ENCODE assay signal across 18 cellular contexts in genomic region chr17:40425741-40426140, GRCh38. TPM values are rescaled to one million over a fixed set of nuclear protein-coding genes. Genes with fewer than 3 reads are reported as not detected.
DNase-seq lines count a peak whose midpoint lies in the region; ATAC-seq and TF ChIP-seq lines count a peak whose summit lies in the region.
"Had no signal": no experiment of that assay in that cellular context is flagged by ENCODE, and none has a peak within 500 bp of the region (broad histone marks: within the 10 kb centered on the region; RNA-seq: fewer than 3 reads in every experiment).

No MANE protein-coding gene starts in this region.

- H3K27me3 Mint-ChIP-seq in activated naive CD4-positive, alpha-beta T cell treated with anti-CD3 and anti-CD28 coated beads, Interleukin-2, amount 50 U/mL, for 24 hours: no peaks in the 10 kb centered on the region
- no peaks in the 10 kb centered on the region for H3K27me3 Mint-ChIP-seq in T-cell

- H3K27me3 ChIP-seq in upper lobe of right lung (no peaks in the 10 kb centered on the region), A673 (replicated peaks; ENCODE audit: insufficient read depth, low read depth, low read length, poor library complexity) (no peaks in the 10 kb centered on the region)
- H3K27me3 ChIP-seq: stomach, transverse colon had no signal

- no peak overlapping the region for H3K4me3 ChIP-seq in upper lobe of right lung
- H3K4me3 ChIP-seq in A673 (ENCODE audit: low read depth, low read length, poor library complexity, severe bottlenecking): no peak overlapping the region
- H3K4me3 ChIP-seq: HAP-1, prostate gland, stomach, transverse colon had no signal

- CTCF ChIA-PET in T-cell (lab: Charles Lee): interaction anchor here in 1 of 2 donors (0.7 kb wide), 1 partner anchor 122 kb away, joined by 3 read pairs; no protein-coding TSS in a partner anchor
- CTCF ChIA-PET in A673 (lab: Charles Lee): interaction anchor here (0.5 to 0.6 kb wide), 2 partner anchors 108 to 357 kb away, joined by 3 to 5 read pairs; partner anchors contain the start of gene KRT27

- TF ChIP-seq CTCF in upper lobe of right lung (IDR thresholded peaks at IDR 0.05) (no peak), A673 (conservative IDR thresholded peaks at IDR 0.05; ENCODE audit: low read depth, low read length) (no peak)

- no TSS peak for BruUV-seq in A673 (replicated peaks; lab: Mats Ljungman, UMichigan)

- H3K36me3 ChIP-seq in upper lobe of right lung: no peaks in the 10 kb centered on the region
- no peaks in the 10 kb centered on the region for H3K36me3 ChIP-seq in A673 (ENCODE audit: insufficient read depth, low read length, poor library complexity, severe bottlenecking)
- H3K36me3 ChIP-seq: HAP-1, prostate gland, stomach, transverse colon had no signal

- H3K4me3 Mint-ChIP-seq in activated naive CD4-positive, alpha-beta T cell treated with anti-CD3 and anti-CD28 coated beads, Interleukin-2, amount 50 U/mL, for 24 hours: no peak overlapping the region
- peak overlapping the region in 1 of 3 donors; percentile 25 for H3K4me3 Mint-ChIP-seq in T-cell
- H3K4me3 Mint-ChIP-seq: activated T-helper 1 cell treated with anti-CD3 and anti-CD28 coated beads, Interleukin-12 subunit alpha, Interleukin-12 subunit beta, Interleukin-2, Interleukin-4 antibody, amounts not matched to agents 30 ng/mL and 10 ng/mL and 1 ng/mL, durations not matched to agents 14 hours and 24 hours and 36 hours; natural killer cell treated with Interleukin-12 subunit alpha and Interleukin-12 subunit beta and Interleukin-15 and Interleukin-18, amount 100 ng/mL, for 72 hours had no signal

- peaks cover 33% of the 10 kb centered on the region for H3K4me1 Mint-ChIP-seq in activated naive CD4-positive, alpha-beta T cell treated with anti-CD3 and anti-CD28 coated beads, Interleukin-2, amount 50 U/mL, for 24 hours
- peaks cover 28 to 33% (median 28%) of the 10 kb centered on the region in 3 donors for H3K4me1 Mint-ChIP-seq in T-cell

- no peak overlapping the region for H3K27ac ChIP-seq in upper lobe of right lung
- no peak overlapping the region for H3K27ac ChIP-seq in A673 (ENCODE audit: low read depth, low read length, poor library complexity, severe bottlenecking)
- H3K27ac ChIP-seq: prostate gland, stomach, transverse colon had no signal

- POLR2A ChIA-PET in T-cell (lab: Charles Lee) (interaction anchor here in 1 of 2 donors (0.9 kb wide), 2 partner anchors 32 to 61 kb away, joined by 3 to 6 read pairs; no protein-coding TSS in a partner anchor), A673 (lab: Charles Lee; ENCODE audit: low non-redundant PET) (no interaction called here)

- no peaks in the 10 kb centered on the region for H3K36me3 Mint-ChIP-seq in activated naive CD4-positive, alpha-beta T cell treated with anti-CD3 and anti-CD28 coated beads, Interleukin-2, amount 50 U/mL, for 24 hours
- H3K36me3 Mint-ChIP-seq in activated naive CD4-positive, alpha-beta T cell treated with anti-CD3 and anti-CD28 coated beads, Interleukin-2, amount 50 U/mL, for 72 hours: no peaks in the 10 kb centered on the region
- H3K36me3 Mint-ChIP-seq in T-cell: no peaks in the 10 kb centered on the region
- H3K36me3 Mint-ChIP-seq: natural killer cell treated with Interleukin-12 subunit alpha and Interleukin-12 subunit beta and Interleukin-15 and Interleukin-18, amount 100 ng/mL, for 72 hours had no signal

- no peak for DNase-seq in activated naive CD4-positive, alpha-beta T cell treated with anti-CD3 and anti-CD28 coated beads, Interleukin-2, amount 50 U/mL, for 72 hours (ENCODE audit: low spot score in 2 of 2)
- DNase-seq in T-cell: no peak
- DNase-seq in islet precursor cell: peak; percentile 52
- peak; percentile 40 for DNase-seq in upper lobe of right lung
- no peak for DNase-seq in NCI-H748 (lab: John Stamatoyannopoulos, UW; ENCODE audit: unreplicated experiment)
- no peak for DNase-seq in A673 (ENCODE audit: low spot score)
- DNase-seq: NCI-H1105; RPMI8226; small intestine; stimulated activated CD4-positive, alpha-beta T cell treated with anti-CD3 and anti-CD28 coated beads, Interleukin-4, amount 100 ng/mL, for 24 hours; stomach; transverse colon had no signal

- intact Hi-C loops in upper lobe of right lung (cut with DNase I) (no loop called here), A673 (cut with micrococcal nuclease; ENCODE audit: unreplicated experiment) (no loop called here)

- H3K27ac Mint-ChIP-seq in activated naive CD4-positive, alpha-beta T cell treated with anti-CD3 and anti-CD28 coated beads, Interleukin-2, amount 50 U/mL, for 24 hours: peak overlapping the region; percentile 23
- no peak overlapping the region for H3K27ac Mint-ChIP-seq in activated naive CD4-positive, alpha-beta T cell treated with anti-CD3 and anti-CD28 coated beads, Interleukin-2, amount 50 U/mL, for 72 hours
- H3K27ac Mint-ChIP-seq in T-cell: peak overlapping the region; percentile 57 to 66
- H3K27ac Mint-ChIP-seq: activated T-helper 1 cell treated with anti-CD3 and anti-CD28 coated beads, Interleukin-12 subunit alpha, Interleukin-12 subunit beta, Interleukin-2, Interleukin-4 antibody, amounts not matched to agents 30 ng/mL and 10 ng/mL and 1 ng/mL, durations not matched to agents 14 hours and 24 hours and 36 hours; natural killer cell treated with Interleukin-12 subunit alpha and Interleukin-12 subunit beta and Interleukin-15 and Interleukin-18, amount 100 ng/mL, for 72 hours had no signal

- H3K4me1 ChIP-seq in upper lobe of right lung (no peaks in the 10 kb centered on the region), A673 (ENCODE audit: insufficient read depth, low read length, poor library complexity, severe bottlenecking) (no peaks in the 10 kb centered on the region)
- H3K4me1 ChIP-seq: prostate gland, stomach, transverse colon had no signal

- no peak for ATAC-seq in activated naive CD4-positive, alpha-beta T cell treated with anti-CD3 and anti-CD28 coated beads, Interleukin-2, amount 50 U/mL, for 72 hours
- ATAC-seq in T-cell (replicated peaks in 1 of 4): no peak
- no peak for ATAC-seq in upper lobe of right lung
- no peak for ATAC-seq in HG03342 (IDR thresholded peaks at IDR 0.05; ENCODE audit: unreplicated experiment)
- ATAC-seq: natural killer cell treated with Interleukin-12 subunit alpha and Interleukin-12 subunit beta and Interleukin-15 and Interleukin-18, amount 100 ng/mL, for 72 hours had no signal

- H3K9me3 Mint-ChIP-seq in activated naive CD4-positive, alpha-beta T cell treated with anti-CD3 and anti-CD28 coated beads, Interleukin-2, amount 50 U/mL, for 24 hours: no peaks in the 10 kb centered on the region
- H3K9me3 Mint-ChIP-seq in activated naive CD4-positive, alpha-beta T cell treated with anti-CD3 and anti-CD28 coated beads, Interleukin-2, amount 50 U/mL, for 72 hours: no peaks in the 10 kb centered on the region
- no peaks in the 10 kb centered on the region for H3K9me3 Mint-ChIP-seq in T-cell
- H3K9me3 Mint-ChIP-seq: activated T-helper 1 cell treated with anti-CD3 and anti-CD28 coated beads, Interleukin-12 subunit alpha, Interleukin-12 subunit beta, Interleukin-2, Interleukin-4 antibody, amounts not matched to agents 30 ng/mL and 10 ng/mL and 1 ng/mL, durations not matched to agents 14 hours and 24 hours and 36 hours; natural killer cell treated with Interleukin-12 subunit alpha and Interleukin-12 subunit beta and Interleukin-15 and Interleukin-18, amount 100 ng/mL, for 72 hours had no signal

- H3K9me3 ChIP-seq in upper lobe of right lung (no peaks in the 10 kb centered on the region), A673 (ENCODE audit: low read depth, low read length, poor library complexity, severe bottlenecking) (no peaks in the 10 kb centered on the region)
- H3K9me3 ChIP-seq: prostate gland, stomach, transverse colon had no signal

RNA-seq across cellular contexts. Expression of gene TOP2A, which starts 8.0 kb away (rescaled TPM):
- total RNA-seq in activated naive CD4-positive, alpha-beta T cell treated with anti-CD3 and anti-CD28 coated beads, Interleukin-2, amount 50 U/mL, for 72 hours: 100 to 1,000 TPM; 283 to 508 TPM
- total RNA-seq in T-cell: 1 to 10 TPM; 2.3 to 4.2 (median 2.7) TPM
- 3.3 TPM for total RNA-seq in upper lobe of right lung
- total RNA-seq in A673 (2021): 188 and 216 TPM in 2 replicates

RNA-seq across cellular contexts. Expression of gene IGFBP4, which starts 17.5 kb away (rescaled TPM):
- 10 to 100 TPM in 1 of 2 donors, 1 to 10 TPM in 1; 8.4 to 85.1 TPM for total RNA-seq in activated naive CD4-positive, alpha-beta T cell treated with anti-CD3 and anti-CD28 coated beads, Interleukin-2, amount 50 U/mL, for 72 hours
- 10 to 100 TPM in 3 of 5 donors, 1 to 10 TPM in 2; 4.0 to 12.3 (median 11.3) TPM for total RNA-seq in T-cell
- 381 TPM for total RNA-seq in upper lobe of right lung
- total RNA-seq in A673 (2021): 4.8 and 6.5 TPM in 2 replicates

Comparison
In these comparisons a context has a peak if more than half of its experiments do, and no peak if none do; other contexts are left out.
1. H3K27ac Mint-ChIP-seq: peak in activated naive CD4-positive, alpha-beta T cell treated with anti-CD3 and anti-CD28 coated beads, Interleukin-2, amount 50 U/mL, for 24 hours (single experiment) and T-cell (2 of 2); none in activated naive CD4-positive, alpha-beta T cell treated with anti-CD3 and anti-CD28 coated beads, Interleukin-2, amount 50 U/mL, for 72 hours (0 of 2).
2. DNase-seq: peak in islet precursor cell (single experiment) and upper lobe of right lung (single experiment); none in activated naive CD4-positive, alpha-beta T cell treated with anti-CD3 and anti-CD28 coated beads, Interleukin-2, amount 50 U/mL, for 72 hours (0 of 2), T-cell (0 of 34), NCI-H748 (single experiment) and A673 (single experiment).
3. RNA of gene TOP2A, which starts 8.0 kb away (total RNA-seq): 283 to 508 TPM in activated naive CD4-positive, alpha-beta T cell treated with anti-CD3 and anti-CD28 coated beads, Interleukin-2, amount 50 U/mL, for 72 hours and 188 to 216 TPM in A673; 3.3 TPM in upper lobe of right lung (single experiment) and 2.3 to 4.2 TPM in T-cell; every median in the first group is over 10 times any median in the second.